11 cellular contexts compared by ENCODE assay signal in the genomic region with DNA sequence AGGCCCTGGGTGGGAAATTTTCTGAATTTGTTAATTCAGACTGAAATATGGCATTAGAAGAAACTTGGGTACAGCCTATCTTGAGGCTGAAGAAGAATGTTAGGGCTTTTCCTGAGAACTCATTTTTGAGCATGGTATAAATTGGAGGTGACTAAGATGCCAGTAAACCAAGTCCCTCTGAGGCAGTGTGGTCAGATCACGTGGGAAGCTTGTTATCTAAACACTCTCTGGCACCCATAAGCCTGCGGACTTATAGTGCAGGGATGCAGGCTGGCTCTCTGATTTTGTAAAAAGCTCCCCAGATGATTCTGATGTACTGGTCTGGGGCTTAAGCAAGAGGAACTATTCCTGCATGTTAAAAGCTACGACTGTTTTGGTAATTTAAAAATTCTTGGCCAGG. TPM values are rescaled to one million over a fixed set of nuclear protein-coding genes. Genes with fewer than 3 reads are reported as not detected.
DNase-seq lines count a peak whose midpoint lies in the region; ATAC-seq and TF ChIP-seq lines count a peak whose summit lies in the region.
"Had no signal": no experiment of that assay in that cellular context is flagged by ENCODE, and none has a peak within 500 bp of the region (broad histone marks: within the 10 kb centered on the region; RNA-seq: fewer than 3 reads in every experiment).

No MANE protein-coding gene starts in this region.

- intact Hi-C loops in activated B cell treated with CpG ODN at 0.5 μM for 24 hours (cut with micrococcal nuclease) = loop anchor here (5.0 kb wide), 1 partner anchor 46 kb away; no protein-coding TSS in a partner anchor
- intact Hi-C loops in aorta (cut with DNase I) = no loop called here

- H3K27me3 ChIP-seq in GM23248 (replicated peaks; ENCODE audit: insufficient read depth) (no peaks in the 10 kb centered on the region), aorta (ENCODE audit: control insufficient read depth in 1 of 2, insufficient read depth in 2 of 2, low read length in 1 of 2) (no peaks in the 10 kb centered on the region)
- H3K27me3 ChIP-seq: dorsolateral prefrontal cortex, left lung had no signal

- no peaks in the 10 kb centered on the region for H4K20me1 ChIP-seq in GM23248 (ENCODE audit: insufficient read depth)

- peaks cover 32% of the 10 kb centered on the region for H3K36me3 Mint-ChIP-seq in activated B cell treated with CpG ODN at 0.5 μM for 24 hours (ENCODE audit: low read depth)

- H3K4me1 ChIP-seq in GM23248 (ENCODE audit: insufficient read depth) (peaks cover 20% of the 10 kb centered on the region), aorta (ENCODE audit: control insufficient read depth in 1 of 2, insufficient read depth in 2 of 2, low read length in 2 of 2) (peaks cover 3 to 4% of the 10 kb centered on the region in 2 donors)

- H3K4me3 Mint-ChIP-seq in activated B cell treated with CpG ODN at 0.5 μM for 24 hours = no peak overlapping the region

- H3K9me3 ChIP-seq in GM23248 (ENCODE audit: low read depth) = no peaks in the 10 kb centered on the region
- no peaks in the 10 kb centered on the region for H3K9me3 ChIP-seq in aorta (ENCODE audit: control insufficient read depth, low read length)
- H3K9me3 ChIP-seq: left lung had no signal

- WGBS in GM23248 (ENCODE audit: low coverage in 1 of 2, low lambda C conversion rate in 2 of 2, missing lambda C conversion rate in 2 of 2), 2 experiments = 64 to 74% methylated on average over 3 of the region's 3 CpGs
- WGBS in aorta, 2 donors = 52 to 64% methylated on average over 3 of the region's 3 CpGs

- in situ Hi-C loops in GM23248 (cut with MboI) = no loop called here

- peaks cover 9% of the 10 kb centered on the region for H3F3A ChIP-seq in GM23248 (ENCODE audit: insufficient read depth)

- peaks cover 4% of the 10 kb centered on the region for H3K9me3 Mint-ChIP-seq in activated B cell treated with CpG ODN at 0.5 μM for 24 hours

- peaks cover 74% of the 10 kb centered on the region for H3K4me1 Mint-ChIP-seq in activated B cell treated with CpG ODN at 0.5 μM for 24 hours

- peak overlapping the region; percentile 92 for H3K27ac Mint-ChIP-seq in activated B cell treated with CpG ODN at 0.5 μM for 24 hours

- TF ChIP-seq CTCF in activated B cell treated with CpG ODN at 0.5 μM for 24 hours (IDR thresholded peaks at IDR 0.05) (no peak), fibroblast of villous mesenchyme (IDR thresholded peaks at IDR 0.05; ENCODE audit: insufficient read depth, low read depth, low read length) (no peak)

- H3K9ac ChIP-seq in GM23248 = no peak overlapping the region

- peaks cover 34% of the 10 kb centered on the region for H3K79me2 ChIP-seq in GM23248 (ENCODE audit: insufficient read depth)

- CTCF ChIA-PET in activated B cell treated with CpG ODN at 0.5 μM for 24 hours (lab: Charles Lee) = interaction anchor here (1.4 kb wide), 1 partner anchor 46 kb away, joined by 3 read pairs; no protein-coding TSS in a partner anchor

- 0 out of 2 replicates have a peak overlapping the region, but pooled peaks have one; percentile 5 for H3K27ac ChIP-seq in GM23248
- no peak overlapping the region for H3K27ac ChIP-seq in aorta (ENCODE audit: low read depth in 1 of 2, low read length in 2 of 2)
- H3K27ac ChIP-seq: left lung had no signal

- ATAC-seq in activated B cell treated with CpG ODN at 0.5 μM for 24 hours (ENCODE audit: low read depth) (no peak), GM19452 (IDR thresholded peaks at IDR 0.05; ENCODE audit: unreplicated experiment) (no peak), aorta (ENCODE audit: low FRiP score) (no peak)
- ATAC-seq: left lung had no signal

- no peak overlapping the region for H3K4me3 ChIP-seq in GM23248
- H3K4me3 ChIP-seq in fibroblast of villous mesenchyme (ENCODE audit: low read depth, low read length) = no peak overlapping the region
- no peak overlapping the region for H3K4me3 ChIP-seq in aorta (ENCODE audit: low read length in 2 of 2)
- H3K4me3 ChIP-seq: dorsolateral prefrontal cortex, left lung had no signal

- H3K27me3 Mint-ChIP-seq in activated B cell treated with CpG ODN at 0.5 μM for 24 hours = no peaks in the 10 kb centered on the region

- H3K36me3 ChIP-seq in GM23248 (ENCODE audit: low read depth) (no peaks in the 10 kb centered on the region), aorta (ENCODE audit: control insufficient read depth in 1 of 2, insufficient read depth in 2 of 2, low read length in 1 of 2) (peaks cover 0 to 5% of the 10 kb centered on the region in 2 donors)

- POLR2A ChIA-PET in activated B cell treated with CpG ODN at 0.5 μM for 24 hours (lab: Charles Lee) = interaction anchor here (0.7 kb wide), 1 partner anchor 34 kb away, joined by 3 read pairs; the partner anchor contains the start of gene MTMR12

- H2AFZ ChIP-seq in GM23248 = no peak overlapping the region

- DNase-seq in AG08396 (ENCODE audit: low spot score) (peak; percentile 24), GM23248 (peak; percentile 53), activated B cell treated with CpG ODN at 0.5 μM for 24 hours (no peak), fibroblast of villous mesenchyme (ENCODE audit: low read depth) (peak; percentile 93), RKO (ENCODE audit: low spot score) (no peak), ureter (ENCODE audit: low spot score) (no peak), aorta (no peak)
- DNase-seq: left lung, NCI-H748 treated with DMSO at 0.1 percent for 48 hours had no signal

- H3K4me2 ChIP-seq in GM23248 (ENCODE audit: unreplicated experiment) = no peak overlapping the region

- no peaks in the 10 kb centered on the region for H3K9me2 ChIP-seq in GM23248 (ENCODE audit: insufficient read depth)

RNA-seq across cellular contexts. Expression of gene MTMR12, which starts 34.3 kb away (rescaled TPM):
- total RNA-seq in GM23248 (2014; rRNA removed; shearing (Covaris generic)) = 13.4 and 48.8 TPM in 2 replicates
- polyA plus RNA-seq in GM23248 (2016; fragmentation: Nextera tagmentation; extraction: Ambion mirVana) (5.1 and 5.5 TPM in 2 replicates), aorta (10 to 100 TPM in 1 of 2 donors, 1 to 10 TPM in 1; 8.8 to 10.9 TPM)
- total RNA-seq in activated B cell treated with CpG ODN at 0.5 μM for 24 hours (26.8 and 36.3 TPM in 2 replicates), fibroblast of villous mesenchyme (17.1 and 19.9 TPM in 2 replicates), ureter (33.4 TPM), aorta (10 to 100 TPM; 36.9 to 37.8 TPM)

Comparison
In these comparisons a context has a peak if more than half of its experiments do, and no peak if none do; other contexts are left out.
1. DNase-seq: peak in AG08396 (single experiment), GM23248 (single experiment) and fibroblast of villous mesenchyme (single experiment); none in activated B cell treated with CpG ODN at 0.5 μM for 24 hours (single experiment), RKO (single experiment), ureter (single experiment) and aorta (0 of 2).